Comparison of ENCODE assay signal across 22 cellular contexts in the genomic region with DNA sequence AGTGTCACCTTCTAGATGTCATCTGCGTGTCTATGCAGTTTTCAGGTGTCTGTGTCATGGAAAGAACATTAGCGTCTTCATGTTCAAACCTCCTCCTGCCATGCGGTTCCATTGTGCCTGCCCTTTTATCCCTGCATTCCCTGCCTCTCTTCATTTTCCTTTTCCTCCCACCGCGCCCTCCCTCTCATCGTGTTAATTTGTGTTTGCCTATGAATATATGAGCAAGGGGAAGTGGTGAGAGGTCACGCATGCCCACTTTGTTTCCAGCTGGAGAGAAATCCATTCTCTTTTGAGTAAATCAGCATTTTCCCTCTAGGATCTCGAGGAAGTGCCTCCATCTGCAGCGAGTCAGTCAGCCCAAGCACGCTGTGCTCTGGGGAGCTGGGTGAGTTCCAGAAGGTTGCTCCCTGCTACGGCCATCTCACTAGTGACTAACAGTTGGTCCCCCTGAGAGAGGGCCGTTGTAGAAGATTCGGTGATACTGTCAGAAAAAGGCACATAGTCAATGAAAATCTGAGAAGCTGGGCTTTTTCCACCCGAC. TPM values are rescaled to one million over a fixed set of nuclear protein-coding genes. Genes with fewer than 3 reads are reported as not detected.
DNase-seq lines count a peak whose midpoint lies in the region; ATAC-seq and TF ChIP-seq lines count a peak whose summit lies in the region.
"Had no signal": no experiment of that assay in that cellular context is flagged by ENCODE, and none has a peak within 500 bp of the region (broad histone marks: within the 10 kb centered on the region; RNA-seq: fewer than 3 reads in every experiment).

No MANE protein-coding gene starts in this region.

- H3K27ac Mint-ChIP-seq in endodermal cell: no peak overlapping the region
- no peak overlapping the region for H3K27ac Mint-ChIP-seq in osteocyte (ENCODE audit: unreplicated experiment)
- H3K27ac Mint-ChIP-seq: activated naive CD8-positive, alpha-beta T cell; activated T-helper 17 cell treated with anti-CD3 and anti-CD28 coated beads, Interleukin-2, amount 50 U/mL, for 72 hours; B cell; stimulated activated naive CD8-positive, alpha-beta T cell treated with anti-CD3 and anti-CD28 coated beads, Interleukin-15, Interleukin-2, amounts not matched to agents 100 ng/mL and 50 ng/mL, for 24 hours had no signal

- no peaks in the 10 kb centered on the region for H3K27me3 Mint-ChIP-seq in endodermal cell (ENCODE audit: insufficient read depth)
- H3K27me3 Mint-ChIP-seq in osteocyte (ENCODE audit: unreplicated experiment): no peaks in the 10 kb centered on the region
- no peaks in the 10 kb centered on the region for H3K27me3 Mint-ChIP-seq in activated T-cell treated with anti-CD3 and anti-CD28 coated beads, Interleukin-2, amount 50 U/mL, for 4 hours (ENCODE audit: low read depth)
- H3K27me3 Mint-ChIP-seq: activated naive CD8-positive, alpha-beta T cell; activated T-helper 17 cell treated with anti-CD3 and anti-CD28 coated beads, Interleukin-2, amount 50 U/mL, for 72 hours; B cell; stimulated activated naive CD8-positive, alpha-beta T cell treated with anti-CD3 and anti-CD28 coated beads, Interleukin-15, Interleukin-2, amounts not matched to agents 100 ng/mL and 50 ng/mL, for 24 hours had no signal

- no peaks in the 10 kb centered on the region for H3K27me3 ChIP-seq in endodermal cell (ENCODE audit: control insufficient read depth, insufficient read depth, low read length, poor library complexity, severe bottlenecking)
- H3K27me3 ChIP-seq: neutrophil had no signal

- no peaks in the 10 kb centered on the region for H3K36me3 ChIP-seq in endodermal cell (ENCODE audit: control insufficient read depth, insufficient read depth, low read length)
- H3K36me3 ChIP-seq: neutrophil had no signal

- no peaks in the 10 kb centered on the region for H3K9me3 Mint-ChIP-seq in endodermal cell
- H3K9me3 Mint-ChIP-seq in osteocyte (ENCODE audit: unreplicated experiment): no peaks in the 10 kb centered on the region
- no peaks in the 10 kb centered on the region for H3K9me3 Mint-ChIP-seq in activated T-cell treated with anti-CD3 and anti-CD28 coated beads, Interleukin-2, amount 50 U/mL, for 4 hours
- H3K9me3 Mint-ChIP-seq: activated T-helper 17 cell treated with anti-CD3 and anti-CD28 coated beads, Interleukin-2, amount 50 U/mL, for 72 hours; stimulated activated naive CD8-positive, alpha-beta T cell treated with anti-CD3 and anti-CD28 coated beads, Interleukin-15, Interleukin-2, amounts not matched to agents 100 ng/mL and 50 ng/mL, for 24 hours had no signal

- ATAC-seq in GM18511 (IDR thresholded peaks at IDR 0.05; ENCODE audit: unreplicated experiment) (no peak), left lobe of liver (no peak)
- no peak for ATAC-seq in activated T-cell treated with anti-CD3 and anti-CD28 coated beads, Interleukin-2, amount 50 U/mL, for 4 hours
- ATAC-seq: activated T-helper 17 cell treated with anti-CD3 and anti-CD28 coated beads, Interleukin-2, amount 50 U/mL, for 72 hours; mucosa of descending colon had no signal

- H3K4me1 ChIP-seq in endodermal cell (ENCODE audit: control insufficient read depth, insufficient read depth, low read length): no peaks in the 10 kb centered on the region

- H3K9ac ChIP-seq in endodermal cell (ENCODE audit: extremely low read depth, low read length, poor library complexity, severe bottlenecking): no peak overlapping the region

- DNase-seq in NCI-H1092 treated with DMSO at 0.1 percent for 48 hours (lab: John Stamatoyannopoulos, UW): peak; percentile 56
- DNase-seq in NCI-H1092 (lab: John Stamatoyannopoulos, UW): no peak
- peak; percentile 18 for DNase-seq in NCI-H128 (lab: John Stamatoyannopoulos, UW; ENCODE audit: unreplicated experiment)
- no peak for DNase-seq in endodermal cell
- DNase-seq in osteocyte (ENCODE audit: extremely low spot score, unreplicated experiment): peak; percentile 78
- no peak for DNase-seq in left lobe of liver (ENCODE audit: low spot score)
- DNase-seq in activated T-cell treated with anti-CD3 and anti-CD28 coated beads, Interleukin-2, amount 50 U/mL, for 4 hours: no peak
- DNase-seq: 8988T; activated CD4-positive, alpha-beta T cell treated with anti-CD3 and anti-CD28 coated beads for 1 hour; effector memory CD4-positive, alpha-beta T cell; MM.1S; NCI-H2029 treated with DMSO at 0.1 percent for 48 hours; stimulated activated CD4-positive, alpha-beta T cell treated with anti-CD3 and anti-CD28 coated beads, Interleukin-4, amount 100 ng/mL, for 1 hour; trophoblast cell had no signal

- no peak overlapping the region for H3K4me3 ChIP-seq in endodermal cell (ENCODE audit: low read length)
- H3K4me3 ChIP-seq: mucosa of descending colon had no signal

- TF ChIP-seq CTCF in endodermal cell (conservative IDR thresholded peaks at IDR 0.05) (no peak), osteocyte (IDR thresholded peaks at IDR 0.05) (no peak)

- H3K4me1 Mint-ChIP-seq in endodermal cell: peaks cover 2% of the 10 kb centered on the region
- no peaks in the 10 kb centered on the region for H3K4me1 Mint-ChIP-seq in osteocyte (ENCODE audit: unreplicated experiment)
- H3K4me1 Mint-ChIP-seq in activated T-cell treated with anti-CD3 and anti-CD28 coated beads, Interleukin-2, amount 50 U/mL, for 4 hours (ENCODE audit: low read depth): no peaks in the 10 kb centered on the region
- H3K4me1 Mint-ChIP-seq: activated T-helper 17 cell treated with anti-CD3 and anti-CD28 coated beads, Interleukin-2, amount 50 U/mL, for 72 hours; B cell had no signal

- 75 to 88% methylated on average over 6 to 13 of the region's 14 CpGs for WGBS in endodermal cell (ENCODE audit: insufficient coverage in 1 of 2, insufficient read length in 1 of 2), 2 experiments

- H3K27ac ChIP-seq in endodermal cell (ENCODE audit: low read depth, low read length): peak overlapping the region; percentile 21
- H3K27ac ChIP-seq: neutrophil had no signal

- peaks cover 2% of the 10 kb centered on the region for H3K36me3 Mint-ChIP-seq in endodermal cell (ENCODE audit: low read depth)
- H3K36me3 Mint-ChIP-seq in osteocyte (ENCODE audit: unreplicated experiment): no peaks in the 10 kb centered on the region
- H3K36me3 Mint-ChIP-seq in activated T-cell treated with anti-CD3 and anti-CD28 coated beads, Interleukin-2, amount 50 U/mL, for 4 hours (ENCODE audit: insufficient read depth): no peaks in the 10 kb centered on the region

- H3K4me3 Mint-ChIP-seq in endodermal cell (no peak overlapping the region), osteocyte (ENCODE audit: unreplicated experiment) (no peak overlapping the region)
- H3K4me3 Mint-ChIP-seq in activated T-cell treated with anti-CD3 and anti-CD28 coated beads, Interleukin-2, amount 50 U/mL, for 4 hours: no peak overlapping the region
- H3K4me3 Mint-ChIP-seq: activated naive CD8-positive, alpha-beta T cell; activated T-helper 17 cell treated with anti-CD3 and anti-CD28 coated beads, Interleukin-2, amount 50 U/mL, for 72 hours; B cell; stimulated activated naive CD8-positive, alpha-beta T cell treated with anti-CD3 and anti-CD28 coated beads, Interleukin-15, Interleukin-2, amounts not matched to agents 100 ng/mL and 50 ng/mL, for 24 hours had no signal

- no peaks in the 10 kb centered on the region for H3K9me3 ChIP-seq in endodermal cell (ENCODE audit: control insufficient read depth, low read length)
- H3K9me3 ChIP-seq: mucosa of descending colon, neutrophil had no signal

RNA-seq across cellular contexts. Expression of a gene that starts 42.9 kb away (rescaled TPM):
- total RNA-seq in endodermal cell (1 to 10 TPM in 1 of 2 donors, under 1 TPM in 1; 0.97 to 2.0 TPM), osteocyte (0.16 and 0.46 TPM in 2 replicates), left lobe of liver (0.38 TPM)
- 0.32 TPM for polyA plus RNA-seq in endodermal cell (2013, experiment 1 of 2)
- 0.37 TPM for polyA plus RNA-seq in endodermal cell (2013, experiment 2 of 2)
- total RNA-seq in activated T-cell treated with anti-CD3 and anti-CD28 coated beads, Interleukin-2, amount 50 U/mL, for 4 hours: 1 to 10 TPM in 1 of 3 donors, under 1 TPM in 2; 0.58 to 1.6 (median 0.84) TPM
- total RNA-seq: chondrocyte had no signal

Comparison
In these comparisons a context has a peak if more than half of its experiments do, and no peak if none do; other contexts are left out.
1. DNase-seq: peak in NCI-H1092 treated with DMSO at 0.1 percent for 48 hours (single experiment), NCI-H128 (single experiment) and osteocyte (single experiment); none in NCI-H1092 (single experiment), endodermal cell (single experiment), left lobe of liver (single experiment) and activated T-cell treated with anti-CD3 and anti-CD28 coated beads, Interleukin-2, amount 50 U/mL, for 4 hours (single experiment).